ENCODE assay signal across 34 cellular contexts in the genomic region with DNA sequence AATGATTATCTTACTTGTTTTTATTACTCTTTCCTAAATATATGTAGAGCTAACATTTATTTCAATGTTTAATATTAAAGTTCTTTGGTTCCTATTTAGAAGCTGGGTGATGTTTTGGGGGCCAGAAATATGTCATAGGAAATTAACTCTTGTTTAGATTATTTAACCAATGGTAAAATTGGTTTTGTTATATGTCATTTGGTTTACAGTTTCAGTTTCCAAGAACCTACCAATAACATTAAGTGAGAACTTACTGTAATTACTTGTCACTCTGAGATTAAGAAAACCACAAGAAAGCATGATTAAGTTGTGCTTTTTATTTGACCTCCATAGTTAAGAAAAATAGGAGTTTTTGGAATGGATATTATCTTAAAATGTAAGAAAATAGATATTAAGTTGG.
"Had no signal": no experiment of that assay in that cellular context is flagged by ENCODE, and none has a peak within 500 bp of the region (broad histone marks: within the 10 kb centered on the region; RNA-seq: fewer than 3 reads in every experiment).

No MANE protein-coding gene starts in this region.

- FAIRE-seq: bronchial epithelial cell, TTC549 had no signal

- H3K4me3 Mint-ChIP-seq: activated B cell treated with CpG ODN at 0.5 μM for 24 hours; activated CD4-positive, alpha-beta memory T cell treated with anti-CD3 and anti-CD28 coated beads for 36 hours; activated CD4-positive, alpha-beta T cell treated with anti-CD3 and anti-CD28 coated beads, Interleukin-2, amount 10 ng/mL, durations not matched to agents 24 days and 14 days; activated CD8-positive, alpha-beta T cell treated with anti-CD3 and anti-CD28 coated beads for 36 hours; activated naive CD4-positive, alpha-beta T cell treated with anti-CD3 and anti-CD28 coated beads for 36 hours; activated naive CD8-positive, alpha-beta T cell treated with anti-CD3 and anti-CD28 coated beads for 36 hours; activated T-cell treated with anti-CD3 and anti-CD28 coated beads, Interleukin-2, amount 50 U/mL, for 4 hours; activated T-cell treated with anti-CD3 and anti-CD28 coated beads, Interleukin-2, amount 50 U/mL, for 72 hours; activated T-helper 1 cell treated with anti-CD3 and anti-CD28 coated beads, Interleukin-12 subunit alpha, Interleukin-12 subunit beta, Interleukin-2, Interleukin-4 antibody, amounts not matched to agents 30 ng/mL and 10 ng/mL and 1 ng/mL, durations not matched to agents 14 hours and 24 hours and 36 hours; activated T-helper 17 cell treated with anti-CD3 and anti-CD28 coated beads, Interleukin-2, amount 50 U/mL, for 72 hours; brain; central memory CD8-positive, alpha-beta T cell; T-helper 1 cell treated with Interleukin-12 subunit alpha and Interleukin-12 subunit beta and Interleukin-4 antibody, amounts not matched to agents 30 μg/mL and 1 μg/mL, for 36 hours; T-helper 2 cell treated with Interferon-gamma antibody and Interleukin-4, amounts not matched to agents 5 μg/mL and 100 μg/mL, for 36 hours had no signal

- H3K36me3 ChIP-seq: cardiac muscle cell had no signal

- H3K4me1 Mint-ChIP-seq: activated B cell treated with CpG ODN at 0.5 μM for 24 hours; activated naive CD8-positive, alpha-beta T cell treated with anti-CD3 and anti-CD28 coated beads for 36 hours; activated T-helper 17 cell treated with anti-CD3 and anti-CD28 coated beads, Interleukin-2, amount 50 U/mL, for 72 hours; brain; central memory CD8-positive, alpha-beta T cell had no signal

- H3K27ac Mint-ChIP-seq: activated B cell treated with CpG ODN at 0.5 μM for 24 hours; activated CD4-positive, alpha-beta memory T cell treated with anti-CD3 and anti-CD28 coated beads for 36 hours; activated CD4-positive, alpha-beta T cell treated with anti-CD3 and anti-CD28 coated beads, Interleukin-2, amount 10 ng/mL, durations not matched to agents 24 days and 14 days; activated CD8-positive, alpha-beta T cell treated with anti-CD3 and anti-CD28 coated beads for 36 hours; activated naive CD4-positive, alpha-beta T cell treated with anti-CD3 and anti-CD28 coated beads for 36 hours; activated naive CD8-positive, alpha-beta T cell treated with anti-CD3 and anti-CD28 coated beads for 36 hours; activated T-cell treated with anti-CD3 and anti-CD28 coated beads, Interleukin-2, amount 50 U/mL, for 72 hours; activated T-helper 1 cell treated with anti-CD3 and anti-CD28 coated beads, Interleukin-12 subunit alpha, Interleukin-12 subunit beta, Interleukin-2, Interleukin-4 antibody, amounts not matched to agents 30 ng/mL and 10 ng/mL and 1 ng/mL, durations not matched to agents 14 hours and 24 hours and 36 hours; activated T-helper 17 cell treated with anti-CD3 and anti-CD28 coated beads, Interleukin-2, amount 50 U/mL, for 72 hours; brain; T-helper 1 cell treated with Interleukin-12 subunit alpha and Interleukin-12 subunit beta and Interleukin-4 antibody, amounts not matched to agents 30 μg/mL and 1 μg/mL, for 36 hours; T-helper 2 cell treated with Interferon-gamma antibody and Interleukin-4, amounts not matched to agents 5 μg/mL and 100 μg/mL, for 36 hours had no signal

- H3K27ac ChIP-seq: cardiac muscle cell, VCaP had no signal

- H3K36me3 Mint-ChIP-seq: activated CD4-positive, alpha-beta memory T cell treated with anti-CD3 and anti-CD28 coated beads for 36 hours; activated naive CD8-positive, alpha-beta T cell treated with anti-CD3 and anti-CD28 coated beads for 36 hours had no signal

- DNase-seq: activated B cell treated with CpG ODN at 0.5 μM for 24 hours; activated CD4-positive, alpha-beta memory T cell treated with anti-CD3 and anti-CD28 coated beads for 36 hours; activated CD4-positive, alpha-beta T cell treated with anti-CD3 and anti-CD28 coated beads for 4 hours; activated CD4-positive, alpha-beta T cell treated with anti-CD3 and anti-CD28 coated beads, Interleukin-2, amount 10 ng/mL, durations not matched to agents 24 days and 14 days; activated CD4-positive, alpha-beta T cell treated with anti-CD3 and anti-CD28 coated beads, Interleukin-2, amount 50 U/mL, for 1 hour; activated CD4-positive, alpha-beta T cell treated with anti-CD3 and anti-CD28 coated beads, Interleukin-2, amount 50 U/mL, for 4 hours; activated CD4-positive, CD25-positive, alpha-beta regulatory T cell treated with anti-CD3 and anti-CD28 coated beads, Interleukin-2, amount 50 U/mL, for 72 hours; activated CD8-positive, alpha-beta memory T cell treated with anti-CD3 and anti-CD28 coated beads, Interleukin-2, amount 50 U/mL, for 4 hours; activated CD8-positive, alpha-beta T cell treated with anti-CD3 and anti-CD28 coated beads for 36 hours; activated effector memory CD4-positive, alpha-beta T cell treated with anti-CD3 and anti-CD28 coated beads, Interleukin-2, amount 50 U/mL, for 16 hours; activated gamma-delta T cell treated with Interleukin-2 at 50 U/mL for 16 hours; activated naive CD4-positive, alpha-beta T cell; activated naive CD4-positive, alpha-beta T cell treated with anti-CD3 and anti-CD28 coated beads for 36 hours; activated naive CD4-positive, alpha-beta T cell treated with anti-CD3 and anti-CD28 coated beads, Interleukin-2, amount 50 U/mL, for 16 hours; activated naive CD8-positive, alpha-beta T cell treated with anti-CD3 and anti-CD28 coated beads for 36 hours; activated T-cell treated with anti-CD3 and anti-CD28 coated beads for 4 hours; activated T-cell treated with anti-CD3 and anti-CD28 coated beads, Interleukin-2, amount 50 U/mL, for 1 hour; activated T-cell treated with anti-CD3 and anti-CD28 coated beads, Interleukin-2, amount 50 U/mL, for 4 hours; activated T-cell treated with anti-CD3 and anti-CD28 coated beads, Interleukin-2, amount 50 U/mL, for 72 hours; amygdala; anterior cingulate cortex; caudate nucleus; cerebellar nuclear complex; T-helper 9 cell had no signal

- H3K27me3 ChIP-seq: cardiac muscle cell had no signal

- H3K27me3 Mint-ChIP-seq: activated B cell treated with CpG ODN at 0.5 μM for 24 hours; activated CD4-positive, alpha-beta memory T cell treated with anti-CD3 and anti-CD28 coated beads for 36 hours; activated CD4-positive, alpha-beta T cell treated with anti-CD3 and anti-CD28 coated beads, Interleukin-2, amount 10 ng/mL, durations not matched to agents 24 days and 14 days; activated CD8-positive, alpha-beta T cell treated with anti-CD3 and anti-CD28 coated beads for 36 hours; activated naive CD8-positive, alpha-beta T cell treated with anti-CD3 and anti-CD28 coated beads for 36 hours; activated T-helper 17 cell treated with anti-CD3 and anti-CD28 coated beads, Interleukin-2, amount 50 U/mL, for 72 hours; brain; central memory CD8-positive, alpha-beta T cell had no signal

- ATAC-seq: activated CD8-positive, alpha-beta T cell treated with anti-CD3 and anti-CD28 coated beads for 36 hours; activated T-cell treated with anti-CD3 and anti-CD28 coated beads, Interleukin-2, amount 50 U/mL, for 4 hours; activated T-cell treated with anti-CD3 and anti-CD28 coated beads, Interleukin-2, amount 50 U/mL, for 72 hours; activated T-helper 17 cell treated with anti-CD3 and anti-CD28 coated beads, Interleukin-2, amount 50 U/mL, for 72 hours had no signal

- H3K4me3 ChIP-seq: cardiac muscle cell had no signal

- H3K9me3 Mint-ChIP-seq: activated T-cell treated with anti-CD3 and anti-CD28 coated beads, Interleukin-2, amount 50 U/mL, for 72 hours had no signal
